ENCODE assay signal across 36 cellular contexts in the genomic region with DNA sequence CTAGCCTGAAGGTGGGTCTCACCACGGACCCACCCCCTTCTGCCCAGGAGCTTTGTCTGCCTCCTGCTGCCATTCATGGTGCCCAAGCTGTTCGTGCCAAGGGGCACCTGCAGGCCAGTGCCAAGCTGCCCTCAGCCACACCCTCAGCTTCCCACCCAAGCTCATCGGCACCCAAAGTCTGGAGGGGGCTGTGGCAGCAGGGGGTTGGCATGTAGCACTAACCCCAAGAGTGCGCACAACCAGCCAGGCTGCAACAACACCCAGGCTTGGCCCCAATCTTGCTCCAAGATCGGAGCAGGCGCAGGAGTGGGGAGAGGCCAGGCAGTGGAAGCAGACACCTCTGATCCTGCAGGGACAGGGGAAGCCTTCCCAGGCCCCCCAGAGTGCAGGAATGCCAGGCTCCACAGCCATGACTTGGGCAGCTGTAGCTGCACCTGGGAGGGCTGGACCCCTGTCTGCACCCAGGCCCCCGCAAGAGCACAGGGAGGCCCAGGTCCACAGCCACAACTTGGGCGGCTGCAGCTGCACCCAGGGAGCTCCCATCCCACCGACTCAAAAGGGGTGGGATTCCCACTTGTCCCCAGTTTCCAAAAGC.
"Had no signal": no experiment of that assay in that cellular context is flagged by ENCODE, and none has a peak within 500 bp of the region (broad histone marks: within the 10 kb centered on the region; RNA-seq: fewer than 3 reads in every experiment).

No MANE protein-coding gene starts in this region.

- H3K9me3 ChIP-seq: ascending aorta had no signal

- H3K4me3 Mint-ChIP-seq: activated B cell treated with CpG ODN at 0.5 μM for 24 hours; activated CD4-positive, alpha-beta memory T cell treated with anti-CD3 and anti-CD28 coated beads for 36 hours; activated CD4-positive, alpha-beta T cell treated with anti-CD3 and anti-CD28 coated beads, Interleukin-2, amount 10 ng/mL, durations not matched to agents 24 days and 14 days; activated CD8-positive, alpha-beta memory T cell treated with anti-CD3 and anti-CD28 coated beads, Interleukin-2, amount 10 ng/mL, durations not matched to agents 7 days and 5 days; activated CD8-positive, alpha-beta T cell treated with anti-CD3 and anti-CD28 coated beads, Interleukin-2, amount 10 ng/mL, durations not matched to agents 7 days and 5 days; activated naive CD4-positive, alpha-beta T cell treated with anti-CD3 and anti-CD28 coated beads, Interleukin-2, amount 10 ng/mL, durations not matched to agents 7 days and 5 days; activated naive CD4-positive, alpha-beta T cell treated with anti-CD3 and anti-CD28 coated beads, Interleukin-2, amount 50 U/mL, for 24 hours; activated naive CD8-positive, alpha-beta T cell; activated naive CD8-positive, alpha-beta T cell treated with anti-CD3 and anti-CD28 coated beads, Interleukin-2, amount 10 ng/mL, durations not matched to agents 7 days and 5 days; activated naive CD8-positive, alpha-beta T cell treated with anti-CD3 and anti-CD28 coated beads, Interleukin-2, amount 50 U/mL, for 24 hours; activated T-cell treated with anti-CD3 and anti-CD28 coated beads, Interleukin-2, amount 50 U/mL, for 24 hours; brain; central memory CD8-positive, alpha-beta T cell; T-helper 1 cell treated with Interleukin-12 subunit alpha and Interleukin-12 subunit beta and Interleukin-4 antibody, amounts not matched to agents 30 μg/mL and 1 μg/mL, for 36 hours; T-helper 2 cell treated with Interferon-gamma antibody and Interleukin-4, amounts not matched to agents 5 μg/mL and 100 μg/mL, for 36 hours had no signal

- H3K36me3 ChIP-seq: cardiac muscle cell had no signal

- ATAC-seq: activated CD8-positive, alpha-beta memory T cell treated with anti-CD3 and anti-CD28 coated beads, Interleukin-2, amount 10 ng/mL, durations not matched to agents 7 days and 5 days; activated CD8-positive, alpha-beta T cell treated with anti-CD3 and anti-CD28 coated beads, Interleukin-2, amount 10 ng/mL, durations not matched to agents 7 days and 5 days; activated naive CD8-positive, alpha-beta T cell treated with anti-CD3 and anti-CD28 coated beads, Interleukin-2, amount 50 U/mL, for 24 hours had no signal

- H3K9me3 Mint-ChIP-seq: activated CD4-positive, alpha-beta T cell treated with anti-CD3 and anti-CD28 coated beads, Interleukin-2, amount 10 ng/mL, durations not matched to agents 24 days and 14 days; activated naive CD8-positive, alpha-beta T cell treated with anti-CD3 and anti-CD28 coated beads, Interleukin-2, amount 10 ng/mL, durations not matched to agents 7 days and 5 days; activated naive CD8-positive, alpha-beta T cell treated with anti-CD3 and anti-CD28 coated beads, Interleukin-2, amount 50 U/mL, for 24 hours; activated T-helper 2 cell treated with anti-CD3 and anti-CD28 coated beads, Interferon-gamma antibody, Interleukin-2, Interleukin-4, amounts not matched to agents 10 μg/mL and 5 μg/mL and 100 μg/mL, durations not matched to agents 14 hours and 24 hours and 36 hours; central memory CD8-positive, alpha-beta T cell; T-helper 1 cell treated with Interleukin-12 subunit alpha and Interleukin-12 subunit beta and Interleukin-4 antibody, amounts not matched to agents 30 μg/mL and 1 μg/mL, for 36 hours had no signal

- DNase-seq: activated B cell treated with CpG ODN at 0.5 μM for 24 hours; activated CD4-positive, alpha-beta memory T cell treated with anti-CD3 and anti-CD28 coated beads for 36 hours; activated CD4-positive, alpha-beta T cell treated with anti-CD3 and anti-CD28 coated beads for 4 hours; activated CD4-positive, alpha-beta T cell treated with anti-CD3 and anti-CD28 coated beads, Interleukin-2, amount 10 ng/mL, durations not matched to agents 24 days and 14 days; activated CD4-positive, alpha-beta T cell treated with anti-CD3 and anti-CD28 coated beads, Interleukin-2, amount 50 U/mL, for 1 hour; activated CD4-positive, alpha-beta T cell treated with anti-CD3 and anti-CD28 coated beads, Interleukin-2, amount 50 U/mL, for 4 hours; activated CD4-positive, CD25-positive, alpha-beta regulatory T cell treated with anti-CD3 and anti-CD28 coated beads, Interleukin-2, amount 50 U/mL, for 72 hours; activated CD8-positive, alpha-beta memory T cell treated with anti-CD3 and anti-CD28 coated beads for 24 hours; activated CD8-positive, alpha-beta memory T cell treated with anti-CD3 and anti-CD28 coated beads, Interleukin-2, amount 10 ng/mL, durations not matched to agents 7 days and 5 days; activated CD8-positive, alpha-beta memory T cell treated with anti-CD3 and anti-CD28 coated beads, Interleukin-2, amount 50 U/mL, for 48 hours; activated CD8-positive, alpha-beta T cell treated with anti-CD3 and anti-CD28 coated beads, Interleukin-2, amount 10 ng/mL, durations not matched to agents 7 days and 5 days; activated effector memory CD4-positive, alpha-beta T cell treated with Interleukin-2 at 50 U/mL for 16 hours; activated gamma-delta T cell; activated naive CD4-positive, alpha-beta T cell treated with anti-CD3 and anti-CD28 coated beads, Interleukin-2, amount 10 ng/mL, durations not matched to agents 7 days and 5 days; activated naive CD4-positive, alpha-beta T cell treated with Interleukin-2 at 50 U/mL for 16 hours; activated naive CD8-positive, alpha-beta T cell treated with anti-CD3 and anti-CD28 coated beads, Interleukin-2, amount 10 ng/mL, durations not matched to agents 7 days and 5 days; activated naive CD8-positive, alpha-beta T cell treated with anti-CD3 and anti-CD28 coated beads, Interleukin-2, amount 50 U/mL, for 24 hours; activated T-cell treated with anti-CD3 and anti-CD28 coated beads, Interleukin-2, amount 50 U/mL, for 24 hours; activated T-cell treated with anti-CD3 and anti-CD28 coated beads, Interleukin-2, amount 50 U/mL, for 48 hours; amygdala; anterior cingulate cortex; caudate nucleus; cerebellar nuclear complex; T-helper 1 cell; T-helper 2 cell; T-helper 9 cell had no signal

- H3K4me3 ChIP-seq: ascending aorta, cardiac muscle cell had no signal

- H3K4me1 ChIP-seq: ascending aorta had no signal

- H3K27ac ChIP-seq: ascending aorta, cardiac muscle cell, VCaP had no signal

- H3K4me1 Mint-ChIP-seq: activated B cell treated with CpG ODN at 0.5 μM for 24 hours; activated CD4-positive, alpha-beta T cell treated with anti-CD3 and anti-CD28 coated beads, Interleukin-2, amount 10 ng/mL, durations not matched to agents 24 days and 14 days; activated CD8-positive, alpha-beta memory T cell treated with anti-CD3 and anti-CD28 coated beads, Interleukin-2, amount 10 ng/mL, durations not matched to agents 7 days and 5 days; activated naive CD4-positive, alpha-beta T cell treated with anti-CD3 and anti-CD28 coated beads, Interleukin-2, amount 10 ng/mL, durations not matched to agents 7 days and 5 days; activated naive CD8-positive, alpha-beta T cell treated with anti-CD3 and anti-CD28 coated beads, Interleukin-2, amount 10 ng/mL, durations not matched to agents 7 days and 5 days; activated naive CD8-positive, alpha-beta T cell treated with anti-CD3 and anti-CD28 coated beads, Interleukin-2, amount 50 U/mL, for 24 hours; brain; central memory CD8-positive, alpha-beta T cell had no signal

- H3K27me3 ChIP-seq: ascending aorta, cardiac muscle cell had no signal

- H3K27ac Mint-ChIP-seq: activated B cell treated with CpG ODN at 0.5 μM for 24 hours; activated CD4-positive, alpha-beta memory T cell treated with anti-CD3 and anti-CD28 coated beads for 36 hours; activated CD4-positive, alpha-beta T cell treated with anti-CD3 and anti-CD28 coated beads, Interleukin-2, amount 10 ng/mL, durations not matched to agents 24 days and 14 days; activated CD8-positive, alpha-beta memory T cell treated with anti-CD3 and anti-CD28 coated beads, Interleukin-2, amount 10 ng/mL, durations not matched to agents 7 days and 5 days; activated CD8-positive, alpha-beta T cell treated with anti-CD3 and anti-CD28 coated beads, Interleukin-2, amount 10 ng/mL, durations not matched to agents 7 days and 5 days; activated naive CD4-positive, alpha-beta T cell treated with anti-CD3 and anti-CD28 coated beads, Interleukin-2, amount 10 ng/mL, durations not matched to agents 7 days and 5 days; activated naive CD4-positive, alpha-beta T cell treated with anti-CD3 and anti-CD28 coated beads, Interleukin-2, amount 50 U/mL, for 24 hours; activated naive CD8-positive, alpha-beta T cell treated with anti-CD3 and anti-CD28 coated beads, Interleukin-2, amount 10 ng/mL, durations not matched to agents 7 days and 5 days; activated naive CD8-positive, alpha-beta T cell treated with anti-CD3 and anti-CD28 coated beads, Interleukin-2, amount 50 U/mL, for 24 hours; activated T-cell treated with anti-CD3 and anti-CD28 coated beads, Interleukin-2, amount 50 U/mL, for 24 hours; activated T-helper 2 cell treated with anti-CD3 and anti-CD28 coated beads, Interferon-gamma antibody, Interleukin-2, Interleukin-4, amounts not matched to agents 10 μg/mL and 5 μg/mL and 100 μg/mL, durations not matched to agents 14 hours and 24 hours and 36 hours; T-helper 1 cell treated with Interleukin-12 subunit alpha and Interleukin-12 subunit beta and Interleukin-4 antibody, amounts not matched to agents 30 μg/mL and 1 μg/mL, for 36 hours; T-helper 2 cell treated with Interferon-gamma antibody and Interleukin-4, amounts not matched to agents 5 μg/mL and 100 μg/mL, for 36 hours had no signal

- H3K27me3 Mint-ChIP-seq: activated B cell treated with CpG ODN at 0.5 μM for 24 hours; activated CD4-positive, alpha-beta memory T cell treated with anti-CD3 and anti-CD28 coated beads for 36 hours; activated CD4-positive, alpha-beta T cell treated with anti-CD3 and anti-CD28 coated beads, Interleukin-2, amount 10 ng/mL, durations not matched to agents 24 days and 14 days; activated CD8-positive, alpha-beta memory T cell treated with anti-CD3 and anti-CD28 coated beads, Interleukin-2, amount 10 ng/mL, durations not matched to agents 7 days and 5 days; activated naive CD4-positive, alpha-beta T cell treated with anti-CD3 and anti-CD28 coated beads, Interleukin-2, amount 10 ng/mL, durations not matched to agents 7 days and 5 days; activated naive CD4-positive, alpha-beta T cell treated with anti-CD3 and anti-CD28 coated beads, Interleukin-2, amount 50 U/mL, for 24 hours; activated naive CD8-positive, alpha-beta T cell; activated naive CD8-positive, alpha-beta T cell treated with anti-CD3 and anti-CD28 coated beads, Interleukin-2, amount 10 ng/mL, durations not matched to agents 7 days and 5 days; activated naive CD8-positive, alpha-beta T cell treated with anti-CD3 and anti-CD28 coated beads, Interleukin-2, amount 50 U/mL, for 24 hours; activated T-cell treated with anti-CD3 and anti-CD28 coated beads, Interleukin-2, amount 50 U/mL, for 24 hours; brain; central memory CD8-positive, alpha-beta T cell had no signal
